Comparison of ENCODE assay signal across 18 cellular contexts in the genomic region with DNA sequence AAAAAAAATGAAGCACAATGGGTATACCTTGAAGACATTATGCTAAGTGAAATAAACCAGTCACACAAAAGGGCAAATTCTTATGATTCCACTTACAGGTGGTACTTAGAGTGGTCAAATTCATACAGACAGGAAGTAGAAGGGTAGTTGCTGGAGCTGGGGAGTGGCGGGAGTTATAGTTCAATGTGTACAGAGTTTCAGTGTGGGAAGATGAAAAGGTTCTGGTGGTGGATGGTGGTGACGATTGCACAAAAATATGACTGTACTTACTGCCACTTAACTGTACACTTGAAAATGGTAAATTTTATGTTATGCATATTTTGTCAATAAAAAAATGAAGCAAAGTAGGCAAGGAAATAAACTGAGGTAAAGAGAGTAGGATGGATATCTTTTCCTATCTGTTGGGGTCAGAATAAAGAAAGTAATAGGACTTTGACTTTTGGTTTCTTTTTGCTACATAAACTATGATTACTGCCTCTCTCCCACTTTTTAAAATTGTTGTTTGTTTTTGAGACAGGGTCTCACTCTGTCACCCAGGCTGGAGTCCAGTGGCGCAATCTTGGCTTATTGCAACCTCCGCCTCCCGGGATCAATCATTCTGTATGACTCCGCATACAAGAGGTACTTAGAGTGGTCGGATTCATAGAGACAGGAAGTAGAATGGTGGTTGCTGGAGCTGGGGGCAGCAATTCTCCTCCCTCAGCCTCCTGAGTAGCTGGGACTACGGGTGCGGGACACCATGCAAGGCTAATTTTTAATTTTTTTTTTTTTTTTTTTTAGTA. TPM values are rescaled to one million over a fixed set of nuclear protein-coding genes. Genes with fewer than 3 reads are reported as not detected.
DNase-seq lines count a peak whose midpoint lies in the region; FAIRE-seq and TF ChIP-seq lines count a peak whose summit lies in the region.
"Had no signal": no experiment of that assay in that cellular context is flagged by ENCODE, and none has a peak within 500 bp of the region (broad histone marks: within the 10 kb centered on the region; RNA-seq: fewer than 3 reads in every experiment).

No MANE protein-coding gene starts in this region.

- H3K4me1 ChIP-seq in H9 (ENCODE audit: insufficient read depth, low read length): no peaks in the 10 kb centered on the region

- H3T11ph ChIP-seq in H9 (ENCODE audit: low read length): no peak overlapping the region

- no peak overlapping the region for H2BK12ac ChIP-seq in H9 (ENCODE audit: insufficient read length, low read depth, low read length)

- no peak overlapping the region for H3K14ac ChIP-seq in H9 (ENCODE audit: insufficient read depth, low read length)

- H3K27ac ChIP-seq in KOPT-K1 (ENCODE audit: low read depth, low read length, poor library complexity, severe bottlenecking) (peak overlapping the region; percentile 64), H9 (ENCODE audit: insufficient read length, low read depth, low read length) (no peak overlapping the region)
- H3K27ac ChIP-seq: pancreas had no signal

- H3K23ac ChIP-seq in H9 (ENCODE audit: insufficient read length, low read depth, low read length): no peak overlapping the region

- intact Hi-C loops in activated T-helper 1 cell treated with anti-CD3 and anti-CD28 coated beads, Interleukin-12 subunit alpha, Interleukin-12 subunit beta, Interleukin-2, Interleukin-4 antibody, amounts not matched to agents 30 ng/mL and 10 ng/mL and 1 ng/mL, durations not matched to agents 14 hours and 24 hours and 36 hours (cut with micrococcal nuclease): no loop called here

- H2BK120ac ChIP-seq in H9 (ENCODE audit: low read depth, low read length, poor library complexity, severe bottlenecking): no peak overlapping the region

- H2AK5ac ChIP-seq in H9 (ENCODE audit: insufficient read length, low read length): no peak overlapping the region

- no peak overlapping the region for H4K8ac ChIP-seq in H9 (replicated peaks; ENCODE audit: insufficient read length, low read depth, low read length)

- no CpG with 5 or more reads among the region's 9 CpGs for WGBS in H9 (ENCODE audit: extremely low coverage, insufficient read length, low lambda C conversion rate)

- H4K5ac ChIP-seq in H9 (ENCODE audit: insufficient read length, low read depth, low read length): no peak overlapping the region

- no peak overlapping the region for H3K56ac ChIP-seq in H9 (ENCODE audit: insufficient read length, low read depth, low read length)

- H3K9ac ChIP-seq in H9 (ENCODE audit: extremely low read depth, insufficient read length, low read length): no peak overlapping the region

- H2AFZ ChIP-seq in H9 (ENCODE audit: low read length): no peak overlapping the region

- POLR2A ChIA-PET in activated CD4-positive, alpha-beta T cell treated with anti-CD3 and anti-CD28 coated beads, Interleukin-2, amount 10 ng/mL, durations not matched to agents 7 days and 5 days (lab: Charles Lee): no interaction called here

- no peak for FAIRE-seq in RCC 7860 (lab: Jason Lieb, UNC)
- FAIRE-seq: D721Med, H1, pancreas had no signal

- peaks cover 8% of the 10 kb centered on the region; the same call in 1 of the 2 replicates for H3K79me2 ChIP-seq in H9 (ENCODE audit: insufficient read depth, low read length)

- no peak overlapping the region for H2BK5ac ChIP-seq in H9 (ENCODE audit: insufficient read length, low read length)

- no peaks in the 10 kb centered on the region for H3K79me1 ChIP-seq in H9 (ENCODE audit: insufficient read depth, low read depth, low read length, poor library complexity, severe bottlenecking)

- CTCF ChIA-PET in activated CD4-positive, alpha-beta T cell treated with anti-CD3 and anti-CD28 coated beads, Interleukin-2, amount 10 ng/mL, durations not matched to agents 7 days and 5 days (lab: Charles Lee): interaction anchor here (0.7 to 1.1 kb wide), 2 partner anchors 29 to 47 kb away, joined by 3 to 4 read pairs; no protein-coding TSS in a partner anchor

- H4K91ac ChIP-seq in H9 (ENCODE audit: insufficient read length, low read depth, low read length): no peak overlapping the region

- peak overlapping the region; percentile 73 for H3K27ac Mint-ChIP-seq in activated CD4-positive, alpha-beta T cell treated with anti-CD3 and anti-CD28 coated beads, Interleukin-2, amount 10 ng/mL, durations not matched to agents 7 days and 5 days
- H3K27ac Mint-ChIP-seq in activated T-helper 1 cell treated with anti-CD3 and anti-CD28 coated beads, Interleukin-12 subunit alpha, Interleukin-12 subunit beta, Interleukin-2, Interleukin-4 antibody, amounts not matched to agents 30 ng/mL and 10 ng/mL and 1 ng/mL, durations not matched to agents 14 hours and 24 hours and 36 hours: peak overlapping the region; percentile 32
- peak overlapping the region in 2 of 3 experiments; percentile 4 to 32 for H3K27ac Mint-ChIP-seq in nephron
- peak overlapping the region in 1 of 3 experiments; percentile 58; a peak in 1 of 7 replicates for H3K27ac Mint-ChIP-seq in H9
- H3K27ac Mint-ChIP-seq: stimulated activated naive B cell treated with anti-CD40 and anti-IgM and Interleukin-4, amounts not matched to agents 10 μg/mL and 1 μg/mL and 100 μg/mL, for 72 hours had no signal

- peaks cover 7% of the 10 kb centered on the region for H3K23me2 ChIP-seq in H9 (ENCODE audit: insufficient read length, low read depth, low read length, poor library complexity, severe bottlenecking)

- H3K4ac ChIP-seq in H9 (ENCODE audit: low read depth, low read length): no peak overlapping the region

- H3K36me3 Mint-ChIP-seq in activated CD4-positive, alpha-beta T cell treated with anti-CD3 and anti-CD28 coated beads, Interleukin-2, amount 10 ng/mL, durations not matched to agents 7 days and 5 days (ENCODE audit: low read depth): no peaks in the 10 kb centered on the region
- peaks cover 5% of the 10 kb centered on the region for H3K36me3 Mint-ChIP-seq in activated T-helper 1 cell treated with anti-CD3 and anti-CD28 coated beads, Interleukin-12 subunit alpha, Interleukin-12 subunit beta, Interleukin-2, Interleukin-4 antibody, amounts not matched to agents 30 ng/mL and 10 ng/mL and 1 ng/mL, durations not matched to agents 14 hours and 24 hours and 36 hours (ENCODE audit: low read depth)
- H3K36me3 Mint-ChIP-seq in nephron (ENCODE audit: low read depth): no peaks in the 10 kb centered on the region
- H3K36me3 Mint-ChIP-seq in H9 (ENCODE audit: insufficient read depth in 1 of 3, low read depth in 3 of 3): peaks cover 4 to 5% (median 5%) of the 10 kb centered on the region in 3 experiments
- H3K36me3 Mint-ChIP-seq: stimulated activated naive B cell treated with anti-CD40 and anti-IgM and Interleukin-4, amounts not matched to agents 10 μg/mL and 1 μg/mL and 100 μg/mL, for 72 hours had no signal

- H3K4me3 Mint-ChIP-seq in activated CD4-positive, alpha-beta T cell treated with anti-CD3 and anti-CD28 coated beads, Interleukin-2, amount 10 ng/mL, durations not matched to agents 7 days and 5 days: peak overlapping the region; percentile 51
- peak overlapping the region; percentile 45 for H3K4me3 Mint-ChIP-seq in activated T-helper 1 cell treated with anti-CD3 and anti-CD28 coated beads, Interleukin-12 subunit alpha, Interleukin-12 subunit beta, Interleukin-2, Interleukin-4 antibody, amounts not matched to agents 30 ng/mL and 10 ng/mL and 1 ng/mL, durations not matched to agents 14 hours and 24 hours and 36 hours
- H3K4me3 Mint-ChIP-seq in nephron: no peak overlapping the region
- no peak overlapping the region for H3K4me3 Mint-ChIP-seq in H9
- H3K4me3 Mint-ChIP-seq: stimulated activated naive B cell treated with anti-CD40 and anti-IgM and Interleukin-4, amounts not matched to agents 10 μg/mL and 1 μg/mL and 100 μg/mL, for 72 hours had no signal

- no peak for DNase-seq in activated CD4-positive, alpha-beta T cell treated with anti-CD3 and anti-CD28 coated beads, Interleukin-2, amount 10 ng/mL, durations not matched to agents 7 days and 5 days
- no peak for DNase-seq in activated CD4-positive, alpha-beta T cell treated with anti-CD3 and anti-CD28 coated beads for 1 hour
- DNase-seq in activated T-helper 1 cell treated with anti-CD3 and anti-CD28 coated beads, Interleukin-12 subunit alpha, Interleukin-12 subunit beta, Interleukin-2, Interleukin-4 antibody, amounts not matched to agents 30 ng/mL and 10 ng/mL and 1 ng/mL, durations not matched to agents 14 hours and 24 hours and 36 hours (ENCODE audit: low spot score): no peak
- no peak for DNase-seq in cortex of kidney (lab: John Stamatoyannopoulos, UW)
- no peak for DNase-seq in H9
- no peak for DNase-seq in RCC 7860 (ENCODE audit: low spot score)
- DNase-seq: central memory CD4-positive, alpha-beta T cell; effector memory CD8-positive, alpha-beta T cell; GF-D8; left cardiac atrium; MM.1S; NCI-H2081 treated with DMSO at 0.1 percent for 48 hours; pancreas; stimulated activated naive B cell treated with anti-CD40 and anti-IgM and Interleukin-4, amounts not matched to agents 10 μg/mL and 1 μg/mL and 100 μg/mL, for 72 hours had no signal

- H3K9me3 ChIP-seq in KOPT-K1 (ENCODE audit: insufficient read depth, low read length, poor library complexity, severe bottlenecking) (no peaks in the 10 kb centered on the region), H9 (ENCODE audit: control insufficient read depth, low read depth, low read length) (no peaks in the 10 kb centered on the region)
- H3K9me3 ChIP-seq: pancreas had no signal

- no peak overlapping the region for H3K18ac ChIP-seq in H9 (ENCODE audit: insufficient read length, low read depth, low read length)

- H3K27me3 Mint-ChIP-seq in activated CD4-positive, alpha-beta T cell treated with anti-CD3 and anti-CD28 coated beads, Interleukin-2, amount 10 ng/mL, durations not matched to agents 7 days and 5 days: no peaks in the 10 kb centered on the region
- H3K27me3 Mint-ChIP-seq in activated T-helper 1 cell treated with anti-CD3 and anti-CD28 coated beads, Interleukin-12 subunit alpha, Interleukin-12 subunit beta, Interleukin-2, Interleukin-4 antibody, amounts not matched to agents 30 ng/mL and 10 ng/mL and 1 ng/mL, durations not matched to agents 14 hours and 24 hours and 36 hours (ENCODE audit: insufficient read depth): no peaks in the 10 kb centered on the region
- H3K27me3 Mint-ChIP-seq in nephron (ENCODE audit: low read depth) (peaks cover 3% of the 10 kb centered on the region), H9 (ENCODE audit: low read depth) (no peaks in the 10 kb centered on the region; the same call in 1 of the 2 replicates)
- H3K27me3 Mint-ChIP-seq: effector memory CD8-positive, alpha-beta T cell had no signal

- no peaks in the 10 kb centered on the region for H4K20me1 ChIP-seq in H9 (ENCODE audit: control insufficient read depth, insufficient read depth, insufficient read length)

- H3K36me3 ChIP-seq in KOPT-K1 (ENCODE audit: insufficient read depth, low read length): no peaks in the 10 kb centered on the region
- H3K36me3 ChIP-seq: pancreas had no signal

- H3K4me2 ChIP-seq in H9 (ENCODE audit: insufficient read depth, insufficient read length, low read length): no peak overlapping the region

- TF ChIP-seq CTCF in nephron (IDR thresholded peaks at IDR 0.05; ENCODE audit: unreplicated experiment in 3 of 3): no peak
- TF ChIP-seq CTCF in H9 (conservative IDR thresholded peaks at IDR 0.05): no peak

- no peak overlapping the region for H2BK20ac ChIP-seq in H9 (ENCODE audit: low read depth, low read length, poor library complexity, severe bottlenecking)

- H3K27me3 ChIP-seq in H9 (ENCODE audit: insufficient read depth, low read length): no peaks in the 10 kb centered on the region
- H3K27me3 ChIP-seq: pancreas had no signal

- peaks cover 32% of the 10 kb centered on the region for H3K4me1 Mint-ChIP-seq in activated CD4-positive, alpha-beta T cell treated with anti-CD3 and anti-CD28 coated beads, Interleukin-2, amount 10 ng/mL, durations not matched to agents 7 days and 5 days
- peaks cover 39% of the 10 kb centered on the region for H3K4me1 Mint-ChIP-seq in activated T-helper 1 cell treated with anti-CD3 and anti-CD28 coated beads, Interleukin-12 subunit alpha, Interleukin-12 subunit beta, Interleukin-2, Interleukin-4 antibody, amounts not matched to agents 30 ng/mL and 10 ng/mL and 1 ng/mL, durations not matched to agents 14 hours and 24 hours and 36 hours (ENCODE audit: low read depth)
- H3K4me1 Mint-ChIP-seq in nephron (peaks cover 64% of the 10 kb centered on the region), H9 (peaks cover 21 to 22% of the 10 kb centered on the region in 2 experiments)

- H2BK15ac ChIP-seq in H9 (ENCODE audit: low read depth, low read length): no peak overlapping the region

- no peaks in the 10 kb centered on the region for H3K9me3 Mint-ChIP-seq in activated CD4-positive, alpha-beta T cell treated with anti-CD3 and anti-CD28 coated beads, Interleukin-2, amount 10 ng/mL, durations not matched to agents 7 days and 5 days
- no peaks in the 10 kb centered on the region for H3K9me3 Mint-ChIP-seq in activated T-helper 1 cell treated with anti-CD3 and anti-CD28 coated beads, Interleukin-12 subunit alpha, Interleukin-12 subunit beta, Interleukin-2, Interleukin-4 antibody, amounts not matched to agents 30 ng/mL and 10 ng/mL and 1 ng/mL, durations not matched to agents 14 hours and 24 hours and 36 hours
- H3K9me3 Mint-ChIP-seq in nephron (no peaks in the 10 kb centered on the region), H9 (no peaks in the 10 kb centered on the region; a peak in 1 of 5 replicates)
- H3K9me3 Mint-ChIP-seq: effector memory CD8-positive, alpha-beta T cell; stimulated activated naive B cell treated with anti-CD40 and anti-IgM and Interleukin-4, amounts not matched to agents 10 μg/mL and 1 μg/mL and 100 μg/mL, for 72 hours had no signal

RNA-seq across cellular contexts. Expression of gene PSAT1, which starts 4.0 kb away (rescaled TPM):
- 10 to 100 TPM; 68.6 to 71.3 TPM for total RNA-seq in activated CD4-positive, alpha-beta T cell treated with anti-CD3 and anti-CD28 coated beads, Interleukin-2, amount 10 ng/mL, durations not matched to agents 7 days and 5 days
- total RNA-seq in activated T-helper 1 cell treated with anti-CD3 and anti-CD28 coated beads, Interleukin-12 subunit alpha, Interleukin-12 subunit beta, Interleukin-2, Interleukin-4 antibody, amounts not matched to agents 30 ng/mL and 10 ng/mL and 1 ng/mL, durations not matched to agents 14 hours and 24 hours and 36 hours: 85.7 and 91.8 TPM in 2 replicates
- 215 and 225 TPM in 2 replicates for total RNA-seq in H9 (2021)

RNA-seq across cellular contexts. Expression of gene CEP78, which starts 57.0 kb away (rescaled TPM):
- 10 to 100 TPM; 56.3 to 57.6 TPM for total RNA-seq in activated CD4-positive, alpha-beta T cell treated with anti-CD3 and anti-CD28 coated beads, Interleukin-2, amount 10 ng/mL, durations not matched to agents 7 days and 5 days
- 35.2 and 41.1 TPM in 2 replicates for total RNA-seq in activated T-helper 1 cell treated with anti-CD3 and anti-CD28 coated beads, Interleukin-12 subunit alpha, Interleukin-12 subunit beta, Interleukin-2, Interleukin-4 antibody, amounts not matched to agents 30 ng/mL and 10 ng/mL and 1 ng/mL, durations not matched to agents 14 hours and 24 hours and 36 hours
- total RNA-seq in H9 (2021): 55.9 and 57.8 TPM in 2 replicates

Comparison
In these comparisons a context has a peak if more than half of its experiments do, and no peak if none do; other contexts are left out.
1. H3K4me3 Mint-ChIP-seq: peak in activated CD4-positive, alpha-beta T cell treated with anti-CD3 and anti-CD28 coated beads, Interleukin-2, amount 10 ng/mL, durations not matched to agents 7 days and 5 days (single experiment) and activated T-helper 1 cell treated with anti-CD3 and anti-CD28 coated beads, Interleukin-12 subunit alpha, Interleukin-12 subunit beta, Interleukin-2, Interleukin-4 antibody, amounts not matched to agents 30 ng/mL and 10 ng/mL and 1 ng/mL, durations not matched to agents 14 hours and 24 hours and 36 hours (single experiment); none in nephron (0 of 3) and H9 (0 of 2).